22 cellular contexts compared by ENCODE assay signal in the genomic region with DNA sequence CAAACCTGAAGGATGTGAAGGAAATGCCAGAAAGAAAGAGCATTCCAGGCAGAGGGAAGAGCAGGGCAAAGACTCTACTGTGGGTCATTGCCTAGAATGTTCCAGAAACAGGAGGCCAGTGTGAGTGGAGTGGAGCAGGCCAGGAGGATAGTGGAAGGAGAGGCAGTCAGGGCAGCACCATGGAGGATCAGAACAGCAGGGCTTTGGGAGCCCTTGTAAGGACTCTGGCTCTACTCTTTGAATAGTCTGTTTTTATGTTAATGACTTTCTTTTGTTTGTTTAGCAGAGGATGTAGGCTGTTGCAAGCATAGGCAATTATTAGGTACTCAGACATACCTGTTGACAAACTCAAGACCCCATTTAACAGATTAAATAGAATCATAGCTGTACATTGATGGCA.
"Had no signal": no experiment of that assay in that cellular context is flagged by ENCODE, and none has a peak within 500 bp of the region (broad histone marks: within the 10 kb centered on the region; RNA-seq: fewer than 3 reads in every experiment).

No MANE protein-coding gene starts in this region.

- H3K4me1 ChIP-seq: right lobe of liver, testis had no signal

- H3K27ac Mint-ChIP-seq: activated naive CD4-positive, alpha-beta T cell treated with anti-CD3 and anti-CD28 coated beads, Interleukin-2, amount 50 U/mL, for 72 hours; brain; dendritic cell treated with granulocyte-macrophage colony-stimulating factor and Interleukin-4, amounts not matched to agents 40 ng/mL and 50 ng/mL, for 4 days; naive B cell; stimulated activated naive B cell treated with anti-CD40 and anti-IgM and Interleukin-4, amounts not matched to agents 10 μg/mL and 1 μg/mL and 100 μg/mL, for 72 hours; type B pancreatic cell had no signal

- DNase-seq: activated CD4-positive, alpha-beta T cell treated with anti-CD3 and anti-CD28 coated beads for 1 hour; activated T-cell treated with anti-CD3 and anti-CD28 coated beads, Interleukin-2, amount 50 U/mL, for 1 hour; aorta; caudate nucleus; effector CD4-positive, alpha-beta T cell; heart right ventricle; kidney; naive B cell; occipital lobe; posterior cingulate gyrus; right lobe of liver; stimulated activated CD4-positive, alpha-beta T cell treated with anti-CD3 and anti-CD28 coated beads, Interleukin-1b, Interleukin-23, amount 100 ng/mL, for 48 hours; stimulated activated naive B cell treated with anti-CD40 and anti-IgM and Interleukin-4, amounts not matched to agents 10 μg/mL and 1 μg/mL and 100 μg/mL, for 72 hours; testis; WERI-Rb-1 had no signal

- ATAC-seq: activated naive CD4-positive, alpha-beta T cell treated with anti-CD3 and anti-CD28 coated beads, Interleukin-2, amount 50 U/mL, for 72 hours; heart right ventricle; left lobe of liver; right lobe of liver had no signal

- H3K4me3 Mint-ChIP-seq: brain; dendritic cell treated with granulocyte-macrophage colony-stimulating factor and Interleukin-4, amounts not matched to agents 40 ng/mL and 50 ng/mL, for 4 days; naive B cell; stimulated activated naive B cell treated with anti-CD40 and anti-IgM and Interleukin-4, amounts not matched to agents 10 μg/mL and 1 μg/mL and 100 μg/mL, for 72 hours; type B pancreatic cell had no signal

- H3K27me3 ChIP-seq: heart right ventricle, right lobe of liver, testis had no signal

- H3K27me3 Mint-ChIP-seq: type B pancreatic cell had no signal

- H3K4me3 ChIP-seq: heart right ventricle, lung, right lobe of liver, skin epidermis, testis had no signal

- H3K9me3 ChIP-seq: right lobe of liver, testis had no signal

- H3K36me3 Mint-ChIP-seq: activated naive CD4-positive, alpha-beta T cell treated with anti-CD3 and anti-CD28 coated beads, Interleukin-2, amount 50 U/mL, for 72 hours; brain; naive B cell; type B pancreatic cell had no signal

- H3K9me3 Mint-ChIP-seq: activated naive CD4-positive, alpha-beta T cell treated with anti-CD3 and anti-CD28 coated beads, Interleukin-2, amount 50 U/mL, for 72 hours; dendritic cell treated with granulocyte-macrophage colony-stimulating factor and Interleukin-4, amounts not matched to agents 40 ng/mL and 50 ng/mL, for 4 days; type B pancreatic cell had no signal

- H3K36me3 ChIP-seq: heart right ventricle, right lobe of liver, WERI-Rb-1 had no signal

- H3K4me1 Mint-ChIP-seq: brain had no signal

- H3K27ac ChIP-seq: heart right ventricle, right lobe of liver, skin epidermis, testis, WERI-Rb-1 had no signal
